ENCODE assay signal across 15 cellular contexts in the genomic region with DNA sequence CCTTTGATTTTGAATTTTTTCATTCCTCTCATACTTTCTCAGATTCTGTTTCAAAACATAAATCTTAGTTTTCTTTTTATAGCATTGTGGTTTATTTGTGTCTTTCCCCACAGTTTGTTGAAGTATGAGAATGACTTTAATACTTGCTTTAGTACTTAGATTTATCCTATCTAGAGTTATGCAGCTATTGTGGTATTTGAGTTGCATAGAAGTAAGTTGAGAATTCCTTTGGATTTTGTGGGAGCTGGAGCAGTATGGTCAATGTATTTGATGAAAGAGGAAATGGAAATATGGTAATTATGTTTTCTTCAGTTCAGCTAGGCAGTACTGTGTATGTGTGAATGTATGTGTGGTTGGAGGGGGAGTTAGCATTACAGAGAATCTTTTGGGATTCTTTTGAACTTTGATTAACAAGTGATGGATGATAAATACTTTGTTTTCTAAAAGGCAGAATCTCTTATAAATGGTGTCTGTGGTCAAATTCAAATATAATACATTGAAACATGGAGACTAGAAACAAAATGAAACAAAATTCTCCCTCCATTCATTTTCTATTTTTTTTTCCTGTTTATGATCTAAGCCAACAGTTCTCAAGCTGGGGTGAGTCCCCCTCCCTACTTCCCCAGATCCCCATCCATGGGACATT. TPM values are rescaled to one million over a fixed set of nuclear protein-coding genes. Genes with fewer than 3 reads are reported as not detected.
DNase-seq lines count a peak whose midpoint lies in the region; ATAC-seq, FAIRE-seq and TF ChIP-seq lines count a peak whose summit lies in the region.
"Had no signal": no experiment of that assay in that cellular context is flagged by ENCODE, and none has a peak within 500 bp of the region (broad histone marks: within the 10 kb centered on the region; RNA-seq: fewer than 3 reads in every experiment).

No MANE protein-coding gene starts in this region.

- intact Hi-C loops in HepG2 (cut with micrococcal nuclease; ENCODE audit: unreplicated experiment) (loop anchor here (1.0 to 10.0 kb wide), 4 partner anchors 15 to 797 kb away; partner anchors contain the start of gene EPC2), right lobe of liver (cut with DNase I) (no loop called here), posterior cingulate gyrus (cut with DNase I) (loop anchor here (5.0 kb wide), 1 partner anchor 54 kb away; no protein-coding TSS in a partner anchor)

- H3K4me1 ChIP-seq in HepG2 (ENCODE audit: insufficient read depth, low read length) = peaks cover 66% of the 10 kb centered on the region
- peaks cover 0 to 17% (median 6%) of the 10 kb centered on the region in 4 donors for H3K4me1 ChIP-seq in right lobe of liver
- H3K4me1 ChIP-seq in hepatocyte (ENCODE audit: insufficient read depth) = peaks cover 17% of the 10 kb centered on the region

- H3K9me3 ChIP-seq in HepG2 (ENCODE audit: low read length) = no peaks in the 10 kb centered on the region
- no peaks in the 10 kb centered on the region for H3K9me3 ChIP-seq in right lobe of liver
- H3K9me3 ChIP-seq in hepatocyte (ENCODE audit: low read depth) = no peaks in the 10 kb centered on the region
- H3K9me3 ChIP-seq: stomach, vagina had no signal

- POLR2A ChIA-PET in HepG2 (lab: Yijun Ruan, JAX) = no interaction called here
- POLR2A ChIA-PET in T-cell (lab: Charles Lee) = no interaction called here

- H3K27ac ChIP-seq in HepG2 (ENCODE audit: extremely low read length, insufficient read depth, low read length) (no peak overlapping the region), right lobe of liver (no peak overlapping the region), hepatocyte (no peak overlapping the region)
- H3K27ac ChIP-seq: stomach, vagina had no signal

- TF ChIP-seq EP300 in HepG2 (IDR thresholded peaks at IDR 0.05; ENCODE audit: low read depth in 2 of 2, low read length in 2 of 2) (no peak), HepG2 (CRISPR knock-in tag; IDR thresholded peaks at IDR 0.05; ENCODE audit: borderline replicate concordance) (no peak)

- no peak overlapping the region for H2AFZ ChIP-seq in HepG2 (ENCODE audit: low read length)
- no peak overlapping the region for H2AFZ ChIP-seq in hepatocyte

- no peak for TF ChIP-seq RAD21 in HepG2 (CRISPR knock-in tag; IDR thresholded peaks at IDR 0.05)

- no peaks in the 10 kb centered on the region for H3K9me3 Mint-ChIP-seq in T-cell

- H4K20me1 ChIP-seq in HepG2 (ENCODE audit: insufficient read depth, low read length) (0 out of 2 replicates have a peak, but pooled peaks cover 3% of the 10 kb centered on the region), hepatocyte (ENCODE audit: insufficient read depth, poor library complexity, severe bottlenecking) (peaks cover 54% of the 10 kb centered on the region)

- ATAC-seq in HepG2 = no peak
- ATAC-seq in right lobe of liver = no peak
- no peak for ATAC-seq in T-cell (replicated peaks in 1 of 4)
- ATAC-seq: activated CD4-positive, CD25-positive, alpha-beta regulatory T cell treated with anti-CD3 and anti-CD28 coated beads, Interleukin-2, amount 50 U/mL, for 24 hours had no signal

- in situ Hi-C loops in HepG2 (cut with HindIII; ENCODE audit: extremely low pct_ligation_motif_present, low pct_unique_long_range_greater_than_20kb) = no loop called here

- H3K79me2 ChIP-seq in HepG2 (ENCODE audit: insufficient read depth, low read length) = peaks cover 80% of the 10 kb centered on the region
- H3K79me2 ChIP-seq in hepatocyte = peaks cover 80% of the 10 kb centered on the region

- no peaks in the 10 kb centered on the region for H3K36me3 Mint-ChIP-seq in T-cell

- CTCF ChIA-PET in HepG2 (lab: Yijun Ruan, JAX; ENCODE audit: low intra/inter-chr PET ratio, low total read pairs) = no interaction called here
- CTCF ChIA-PET in T-cell (lab: Charles Lee) = interaction anchor here in 1 of 2 donors (0.6 kb wide), 1 partner anchor 39 kb away, joined by 3 read pairs; no protein-coding TSS in a partner anchor

- FAIRE-seq in HepG2 (lab: Jason Lieb, UNC) (no peak), GM19239 (lab: Jason Lieb, UNC) (no peak)

- no peaks in the 10 kb centered on the region for H3K9me2 ChIP-seq in hepatocyte (replicated peaks; ENCODE audit: insufficient read depth)

- peak overlapping the region in 1 of 2 donors; percentile 2 for H3K27ac Mint-ChIP-seq in T-cell

- peaks cover 0 to 4% of the 10 kb centered on the region in 2 donors for H3K27me3 Mint-ChIP-seq in T-cell

- DNase-seq in HepG2 (ENCODE audit: low spot score) (no peak), right lobe of liver (no peak), T-cell (no peak), hepatocyte (ENCODE audit: low spot score) (no peak), activated gamma-delta T cell (lab: John Stamatoyannopoulos, UW) (no peak), GM19239 (ENCODE audit: insufficient read length, low spot score) (no peak), posterior cingulate gyrus (no peak)
- DNase-seq in effector CD8-positive, alpha-beta T cell (lab: John Stamatoyannopoulos, UW) = no peak
- DNase-seq: activated CD8-positive, alpha-beta memory T cell treated with anti-CD3 and anti-CD28 coated beads, Interleukin-2, amount 50 U/mL, for 48 hours; NCI-H1417 treated with DMSO at 0.1 percent for 48 hours; NCI-H2227 treated with DMSO at 0.1 percent for 48 hours; Right ventricle myocardium superior; stomach had no signal

- H3K36me3 ChIP-seq in HepG2 (replicated peaks in 1 of 2; ENCODE audit: control insufficient read depth in 1 of 2, insufficient read depth in 2 of 2, low read length in 2 of 2) = no peaks in the 10 kb centered on the region
- H3K36me3 ChIP-seq in right lobe of liver = no peaks in the 10 kb centered on the region
- H3K36me3 ChIP-seq in hepatocyte (replicated peaks; ENCODE audit: insufficient read depth, low read depth) = no peaks in the 10 kb centered on the region
- H3K36me3 ChIP-seq: stomach, vagina had no signal

- TF ChIP-seq POLR2A in HepG2 (IDR thresholded peaks at IDR 0.05; ENCODE audit: insufficient read depth in 1 of 2, low read depth in 2 of 2, low read length in 2 of 2) (no peak), right lobe of liver (IDR thresholded peaks at IDR 0.05) (no peak)

- H3K9ac ChIP-seq in HepG2 (ENCODE audit: insufficient read depth, low read depth, low read length) = no peak overlapping the region; the same call in 1 of the 2 replicates

- peak overlapping the region in 1 of 3 experiments; percentile 97; a peak in 3 of 6 replicates for H3K4me3 ChIP-seq in HepG2 (replicated peaks in 1 of 3; ENCODE audit: insufficient read depth in 1 of 3, low read depth in 2 of 3, low read length in 3 of 3)
- H3K4me3 ChIP-seq in right lobe of liver = no peak overlapping the region
- no peak overlapping the region for H3K4me3 ChIP-seq in hepatocyte
- H3K4me3 ChIP-seq: vagina had no signal

- peak overlapping the region in 2 of 3 donors; percentile 5 to 13 for H3K4me3 Mint-ChIP-seq in T-cell

- no peak for TF ChIP-seq CTCF in HepG2 (CRISPR knock-in tag; IDR thresholded peaks at IDR 0.05)
- no peak for TF ChIP-seq CTCF in right lobe of liver (IDR thresholded peaks at IDR 0.05)
- TF ChIP-seq CTCF in hepatocyte (IDR thresholded peaks at IDR 0.05; ENCODE audit: poor library complexity) = no peak

- peak overlapping the region; percentile 87 for H3K4me2 ChIP-seq in HepG2 (ENCODE audit: low read depth, low read length)
- peak overlapping the region; percentile 90 for H3K4me2 ChIP-seq in hepatocyte

- no TSS peak for BruUV-seq in HepG2 (replicated peaks; lab: Mats Ljungman, UMichigan)

- H3K4me1 Mint-ChIP-seq in T-cell = peaks cover 67 to 77% (median 68%) of the 10 kb centered on the region in 3 donors

- no peaks in the 10 kb centered on the region; a peak in 1 of 5 replicates for H3K27me3 ChIP-seq in HepG2 (ENCODE audit: control insufficient read depth in 1 of 2, insufficient read depth in 2 of 2, low read length in 2 of 2)
- H3K27me3 ChIP-seq in right lobe of liver = no peaks in the 10 kb centered on the region
- no peaks in the 10 kb centered on the region for H3K27me3 ChIP-seq in hepatocyte
- H3K27me3 ChIP-seq: stomach, vagina had no signal

TF ChIP-seq in HepG2, 621 proteins besides CTCF, POLR2A, EP300 and RAD21 (continues in another document):
- TF ChIP-seq ZNF12 (CRISPR knock-in tag; IDR thresholded peaks at IDR 0.05) = no peak
- TF ChIP-seq JARID2 (CRISPR knock-in tag; IDR thresholded peaks at IDR 0.05; ENCODE audit: insufficient replicate concordance) = no peak
- TF ChIP-seq XBP1 (CRISPR knock-in tag; IDR thresholded peaks at IDR 0.05) = no peak
- TF ChIP-seq ADNP (CRISPR knock-in tag; IDR thresholded peaks at IDR 0.05) = no peak
- no peak for TF ChIP-seq ZNF839 (CRISPR knock-in tag; IDR thresholded peaks at IDR 0.05; ENCODE audit: borderline replicate concordance)

RNA-seq across cellular contexts. Expression of gene ACVR2A, which starts 3.0 kb away (rescaled TPM):
- total RNA-seq in HepG2 (2016; rRNA removed; fragmentation: Illumina TruSeq; extraction: Trizol) (9.7 and 18.0 TPM in 2 replicates), right lobe of liver (1 to 10 TPM; 5.8 to 9.3 (median 6.5) TPM), T-cell (10 to 100 TPM; 10.4 to 12.5 (median 11.0) TPM), hepatocyte (37.3 and 43.0 TPM in 2 replicates)
- total RNA-seq in HepG2 (2016; cell fraction: cytosol; rRNA removed; fragmentation: Illumina TruSeq; extraction: Trizol; ENCODE audit: low read depth) = 37.4 and 38.3 TPM in 2 replicates
- total RNA-seq in HepG2 (2016; cell fraction: insoluble cytoplasmic fraction; rRNA removed; fragmentation: Illumina TruSeq; extraction: Trizol) = 10.1 and 18.1 TPM in 2 replicates
- total RNA-seq in HepG2 (2016; cell fraction: membrane; rRNA removed; fragmentation: Illumina TruSeq; extraction: Trizol) = 18.0 and 18.6 TPM in 2 replicates
- total RNA-seq in HepG2 (2016; cell fraction: nucleus; rRNA removed; fragmentation: Illumina TruSeq; extraction: Trizol) = 30.8 and 32.6 TPM in 2 replicates
- polyA plus RNA-seq in HepG2 (2011; rRNA removed) (8.2 and 8.3 TPM in 2 replicates), hepatocyte (20.9 and 21.9 TPM in 2 replicates)
- polyA plus RNA-seq in HepG2 (2011; cell fraction: cytosol; rRNA removed) = 2.5 and 5.2 TPM in 2 replicates
- polyA plus RNA-seq in HepG2 (2011; cell fraction: nucleus; rRNA removed) = 8.0 and 11.9 TPM in 2 replicates
- 10.7 and 11.9 TPM in 2 replicates for polyA plus RNA-seq in HepG2 (2012)
- 0.49 and 0.54 TPM in 2 replicates for polyA plus RNA-seq in HepG2 (2016; cell fraction: cytosol; fragmentation: Illumina TruSeq; extraction: Trizol; ENCODE audit: low read depth)
- 4.7 and 5.0 TPM in 2 replicates for polyA plus RNA-seq in HepG2 (2016; cell fraction: insoluble cytoplasmic fraction; fragmentation: Illumina TruSeq; extraction: Trizol; ENCODE audit: low read depth)
- polyA plus RNA-seq in HepG2 (2016; cell fraction: membrane; fragmentation: Illumina TruSeq; extraction: Trizol; ENCODE audit: low read depth) = 1.3 and 1.4 TPM in 2 replicates
- 28.6 and 31.2 TPM in 2 replicates for polyA plus RNA-seq in HepG2 (2016; cell fraction: nucleus; fragmentation: Illumina TruSeq; extraction: Trizol; ENCODE audit: insufficient read depth, low read depth)
- 4.2 and 15.1 TPM in 2 replicates for polyA minus RNA-seq in HepG2 (2011; rRNA and poly(A)+ RNA removed; ENCODE audit: low replicate concordance)
- 17.1 and 25.4 TPM in 2 replicates for polyA minus RNA-seq in HepG2 (2011; cell fraction: cytosol; rRNA and poly(A)+ RNA removed)
- polyA minus RNA-seq in HepG2 (2011; cell fraction: nucleus; rRNA and poly(A)+ RNA removed) = 67.9 and 68.8 TPM in 2 replicates

Comparison
In these comparisons a context has a peak if more than half of its experiments do, and no peak if none do; other contexts are left out.
1. intact Hi-C loops: an anchor here in HepG2 (1.0 to 10.0 kb wide) and posterior cingulate gyrus (5.0 kb wide); none called in right lobe of liver.